Comparison of ENCODE assay signal across 18 cellular contexts in genomic region chr3:190524942-190525341, GRCh38.
"Had no signal": no experiment of that assay in that cellular context is flagged by ENCODE, and none has a peak within 500 bp of the region (broad histone marks: within the 10 kb centered on the region; RNA-seq: fewer than 3 reads in every experiment).

No MANE protein-coding gene starts in this region.

- H3K9me3 ChIP-seq: breast epithelium, SK-N-SH had no signal

- DNase-seq: activated CD4-positive, alpha-beta T cell treated with anti-CD3 and anti-CD28 coated beads for 4 hours; activated CD8-positive, alpha-beta memory T cell treated with anti-CD3 and anti-CD28 coated beads, Interleukin-2, amount 50 U/mL, for 4 hours; activated CD8-positive, alpha-beta T cell treated with anti-CD3 and anti-CD28 coated beads for 36 hours; activated T-cell treated with anti-CD3 and anti-CD28 coated beads, Interleukin-2, amount 50 U/mL, for 72 hours; aorta; central memory CD4-positive, alpha-beta T cell; Kasumi-1; NCI-H1048; NCI-H146; NCI-H187 treated with DMSO at 0.1 percent for 48 hours; NCI-H2081 treated with DMSO at 0.1 percent for 48 hours; NCI-H446; NCI-H524 treated with DMSO at 0.1 percent for 48 hours; NCI-H748 treated with DMSO at 0.1 percent for 48 hours; SK-N-SH had no signal

- H3K27ac Mint-ChIP-seq: activated CD8-positive, alpha-beta T cell treated with anti-CD3 and anti-CD28 coated beads for 36 hours; activated naive CD4-positive, alpha-beta T cell treated with anti-CD3 and anti-CD28 coated beads, Interleukin-2, amount 50 U/mL, for 24 hours; activated T-cell treated with anti-CD3 and anti-CD28 coated beads, Interleukin-2, amount 50 U/mL, for 72 hours had no signal

- H3K9me3 Mint-ChIP-seq: activated naive CD4-positive, alpha-beta T cell treated with anti-CD3 and anti-CD28 coated beads, Interleukin-2, amount 50 U/mL, for 24 hours had no signal

- H3K36me3 ChIP-seq: breast epithelium had no signal

- H3K4me1 ChIP-seq: breast epithelium had no signal

- H3K4me3 ChIP-seq: breast epithelium had no signal

- H3K27ac ChIP-seq: breast epithelium had no signal

- H3K27me3 ChIP-seq: breast epithelium had no signal

- H3K9ac ChIP-seq: SK-N-SH had no signal

- ATAC-seq: activated CD8-positive, alpha-beta T cell treated with anti-CD3 and anti-CD28 coated beads for 36 hours; activated T-cell treated with anti-CD3 and anti-CD28 coated beads, Interleukin-2, amount 50 U/mL, for 72 hours; Right ventricle myocardium inferior had no signal

- H3K4me3 Mint-ChIP-seq: activated CD8-positive, alpha-beta T cell treated with anti-CD3 and anti-CD28 coated beads for 36 hours; activated naive CD4-positive, alpha-beta T cell treated with anti-CD3 and anti-CD28 coated beads, Interleukin-2, amount 50 U/mL, for 24 hours; activated T-cell treated with anti-CD3 and anti-CD28 coated beads, Interleukin-2, amount 50 U/mL, for 72 hours had no signal

- H3K27me3 Mint-ChIP-seq: activated CD8-positive, alpha-beta T cell treated with anti-CD3 and anti-CD28 coated beads for 36 hours; activated naive CD4-positive, alpha-beta T cell treated with anti-CD3 and anti-CD28 coated beads, Interleukin-2, amount 50 U/mL, for 24 hours had no signal
